1 cellular context compared by ENCODE assay signal in genomic region chr1:202967684-202968281, GRCh38.
TF ChIP-seq lines count a peak whose summit lies in the region.

No MANE protein-coding gene starts in this region.

TF ChIP-seq in endothelial cell of umbilical vein, 7 proteins besides CTCF, POLR2A, EP300 and RAD21:
- TF ChIP-seq MAX (IDR thresholded peaks at IDR 0.05; ENCODE audit: insufficient read depth, insufficient read length) (no peak), GATA2 (IDR thresholded peaks at IDR 0.05; ENCODE audit: insufficient read depth, insufficient read length, low read depth, low read length) (peak; percentile 41), FOS (IDR thresholded peaks at IDR 0.05; ENCODE audit: borderline replicate concordance, insufficient read depth, low read length) (peak; percentile 13)
